Comparison of ENCODE assay signal across 8 cellular contexts in genomic region chr16:23453338-23454052, GRCh38. TPM values are rescaled to one million over a fixed set of nuclear protein-coding genes. Genes with fewer than 3 reads are reported as not detected.
DNase-seq lines count a peak whose midpoint lies in the region; ATAC-seq, FAIRE-seq and TF ChIP-seq lines count a peak whose summit lies in the region.

No MANE protein-coding gene starts in this region.

- H3K9me1 ChIP-seq in K562 (ENCODE audit: control insufficient read depth, insufficient read depth, low read length) = no peaks in the 10 kb centered on the region

- in situ Hi-C loops in K562 (cut with MboI) = no loop called here

- H3K36me3 Mint-ChIP-seq in activated naive CD4-positive, alpha-beta T cell treated with anti-CD3 and anti-CD28 coated beads, Interleukin-2, amount 50 U/mL, for 24 hours = no peaks in the 10 kb centered on the region
- peaks cover 1% of the 10 kb centered on the region for H3K36me3 Mint-ChIP-seq in memory B cell

- peak overlapping the region; percentile 95 for H3K4me2 ChIP-seq in K562 (ENCODE audit: insufficient read depth, low read length)

- H3K4me3 Mint-ChIP-seq in activated naive CD4-positive, alpha-beta T cell treated with anti-CD3 and anti-CD28 coated beads, Interleukin-2, amount 50 U/mL, for 24 hours = peak overlapping the region; percentile 94
- peak overlapping the region; percentile 97 for H3K4me3 Mint-ChIP-seq in memory B cell

- CTCF ChIA-PET in K562 (lab: Yijun Ruan, JAX; ENCODE audit: low intra/inter-chr PET ratio) = no interaction called here

- intact Hi-C loops in K562 (cut with micrococcal nuclease) = no loop called here
- intact Hi-C loops in vagina (cut with DNase I) = no loop called here

- peak overlapping the region; percentile 90 for H3K27ac Mint-ChIP-seq in activated naive CD4-positive, alpha-beta T cell treated with anti-CD3 and anti-CD28 coated beads, Interleukin-2, amount 50 U/mL, for 24 hours
- peak overlapping the region; percentile 83 for H3K27ac Mint-ChIP-seq in memory B cell

- POLR2A ChIA-PET in K562 (lab: Yijun Ruan, JAX) = interaction anchor here (1.1 to 2.0 kb wide), 5 partner anchors 11 to 104 kb away, joined by 3 to 8 read pairs (median 6); partner anchors contain the start of genes EARS2 and UBFD1

- no TSS peak for BruUV-seq in K562 (replicated peaks; lab: Mats Ljungman, UMichigan)

- H3K36me3 ChIP-seq in K562 (ENCODE audit: control insufficient read depth, insufficient read depth, low read length) = peaks cover 2% of the 10 kb centered on the region; the same call in 1 of the 3 replicates
- no peaks in the 10 kb centered on the region for H3K36me3 ChIP-seq in vagina

- H3K27me3 Mint-ChIP-seq in activated naive CD4-positive, alpha-beta T cell treated with anti-CD3 and anti-CD28 coated beads, Interleukin-2, amount 50 U/mL, for 24 hours = no peaks in the 10 kb centered on the region
- no peaks in the 10 kb centered on the region for H3K27me3 Mint-ChIP-seq in memory B cell

- H3K27me3 ChIP-seq in K562 (ENCODE audit: control insufficient read depth in 2 of 2, insufficient read depth in 2 of 2, low read length in 2 of 2) (no peaks in the 10 kb centered on the region), vagina (no peaks in the 10 kb centered on the region)

- H3K79me2 ChIP-seq in K562 (ENCODE audit: control insufficient read depth, insufficient read depth, low read length) = peaks cover 29% of the 10 kb centered on the region

- ATAC-seq in K562 (no peak; the same call in 2 of the 3 replicates), memory B cell (ENCODE audit: low read depth) (no peak), esophagus mucosa (no peak)

- TF ChIP-seq RAD21 in K562 (CRISPR knock-in tag; conservative IDR thresholded peaks at IDR 0.05 in 1 of 2, IDR thresholded peaks at IDR 0.05 in 1 of 2) = no peak

- H3K4me3 ChIP-seq in K562 = peak overlapping the region; percentile 80
- H3K4me3 ChIP-seq in vagina = peak overlapping the region; percentile 73 to 89

- TF ChIP-seq EP300 in K562 (IDR thresholded peaks at IDR 0.05; ENCODE audit: low read length) = no peak

- no peak for DNase-seq in activated naive CD4-positive, alpha-beta T cell treated with anti-CD3 and anti-CD28 coated beads, Interleukin-2, amount 50 U/mL, for 16 hours
- DNase-seq in K562 (ENCODE audit: extremely low read depth in 1 of 4, low spot score in 3 of 4) = no peak
- DNase-seq in memory B cell (ENCODE audit: low spot score in 2 of 2) = no peak
- no peak for DNase-seq in vagina (ENCODE audit: extremely low spot score in 2 of 2)
- no peak for DNase-seq in NCI-H2107 (lab: John Stamatoyannopoulos, UW)
- DNase-seq in amygdala (lab: John Stamatoyannopoulos, UW) = no peak

- H4K20me1 ChIP-seq in K562 (replicated peaks; ENCODE audit: control insufficient read depth, insufficient read depth, low read length) = no peaks in the 10 kb centered on the region

- WGBS in K562 (ENCODE audit: insufficient coverage, low coverage, missing lambda C conversion rate) = 41% methylated on average over 36 of the region's 37 CpGs

- H3K4me1 ChIP-seq in K562 (replicated peaks in 1 of 2; ENCODE audit: control insufficient read depth in 2 of 2, insufficient read depth in 2 of 2, low read length in 2 of 2) (peaks cover 12 to 17% of the 10 kb centered on the region in 2 experiments; a peak in 3 of 5 replicates), vagina (peaks cover 35% of the 10 kb centered on the region)

- H2AFZ ChIP-seq in K562 (ENCODE audit: low read depth, low read length) = peak overlapping the region; percentile 99

- H3K9me3 ChIP-seq in K562 (replicated peaks; ENCODE audit: control insufficient read depth, insufficient read depth, low read depth, low read length) = no peaks in the 10 kb centered on the region
- no peaks in the 10 kb centered on the region for H3K9me3 ChIP-seq in vagina

- no peaks in the 10 kb centered on the region for H3K9me3 Mint-ChIP-seq in activated naive CD4-positive, alpha-beta T cell treated with anti-CD3 and anti-CD28 coated beads, Interleukin-2, amount 50 U/mL, for 24 hours
- no peaks in the 10 kb centered on the region for H3K9me3 Mint-ChIP-seq in memory B cell

- peaks cover 39% of the 10 kb centered on the region for H3K4me1 Mint-ChIP-seq in activated naive CD4-positive, alpha-beta T cell treated with anti-CD3 and anti-CD28 coated beads, Interleukin-2, amount 50 U/mL, for 24 hours
- peaks cover 7% of the 10 kb centered on the region for H3K4me1 Mint-ChIP-seq in memory B cell

- peak overlapping the region; percentile 78 to 95; a peak in 3 of 4 replicates for H3K9ac ChIP-seq in K562 (ENCODE audit: insufficient read depth in 1 of 2, low read depth in 2 of 2, low read length in 2 of 2)

- FAIRE-seq in K562 (lab: Jason Lieb, UNC) = no peak

- no peak for TF ChIP-seq CTCF in K562 (IDR thresholded peaks at IDR 0.05 in 2 of 3, conservative IDR thresholded peaks at IDR 0.05 in 1 of 3; ENCODE audit: insufficient read depth in 2 of 3, low read depth in 1 of 3, low read length in 3 of 3)
- TF ChIP-seq CTCF in vagina (IDR thresholded peaks at IDR 0.05) = no peak

- H3K27ac ChIP-seq in K562 (ENCODE audit: extremely low read depth, low read depth, low read length) = peak overlapping the region; percentile 34; the same call in 1 of the 3 replicates
- peak overlapping the region; percentile 71 for H3K27ac ChIP-seq in vagina

- TF ChIP-seq POLR2A in K562 (conservative IDR thresholded peaks at IDR 0.05) (no peak), vagina (IDR thresholded peaks at IDR 0.05) (no peak)

TF ChIP-seq in K562, 482 proteins besides CTCF, POLR2A, EP300 and RAD21 (continues in another document):
- no peak for TF ChIP-seq BMI1 (IDR thresholded peaks at IDR 0.05; ENCODE audit: low read length)
- no peak for TF ChIP-seq E2F5 (CRISPR knock-in tag; IDR thresholded peaks at IDR 0.05)
- 0 out of 4 replicates have a peak, but pooled peaks of 1 of the 2 experiments have one; percentile 22 for TF ChIP-seq MLX (CRISPR knock-in tag; conservative IDR thresholded peaks at IDR 0.05)
- TF ChIP-seq GABPA (tag; conservative IDR thresholded peaks at IDR 0.05; ENCODE audit: low read depth) = peak; percentile 31
- no peak for TF ChIP-seq SMAD4 (CRISPR knock-in tag; conservative IDR thresholded peaks at IDR 0.05)

RNA-seq across cellular contexts. Expression of gene COG7, which starts 0.5 kb away (rescaled TPM):
- total RNA-seq in K562 (2011; cell fraction: chromatin; rRNA removed; ENCODE audit: low replicate concordance) = 130 and 148 TPM in 2 replicates
- 64.2 and 80.3 TPM in 2 replicates for total RNA-seq in K562 (2011; cell fraction: nucleolus; rRNA removed)
- 81.6 and 84.3 TPM in 2 replicates for total RNA-seq in K562 (2011; cell fraction: nucleoplasm; rRNA removed)
- total RNA-seq in K562 (2014; rRNA removed) (10.3 and 15.6 TPM in 2 replicates), K562 (2014; rRNA removed; fragmentation: Illumina TruSeq; extraction: Trizol) (10.1 and 12.6 TPM in 2 replicates), K562 (2015; rRNA removed; fragmentation: Illumina TruSeq; extraction: Trizol) (15.1 and 17.4 TPM in 2 replicates), K562 (2021) (15.7 and 16.0 TPM in 2 replicates), vagina (21.4 TPM), esophagus mucosa (14.8 TPM)
- polyA plus RNA-seq in K562 (2011; rRNA removed) (17.4 and 33.4 TPM in 2 replicates), K562 (2014; fragmentation: Illumina TruSeq; extraction: Trizol) (17.6 and 18.9 TPM in 2 replicates), K562 (2014; fragmentation: Nextera tagmentation; extraction: Ambion mirVana) (1 to 10 TPM; 3.8 to 7.6 TPM), K562 (2014; rRNA removed) (13.4 and 16.6 TPM in 2 replicates)
- polyA plus RNA-seq in K562 (2011; cell fraction: cytosol; rRNA removed) = 39.4 and 44.8 TPM in 2 replicates
- polyA plus RNA-seq in K562 (2011; cell fraction: nucleus; rRNA removed) = 62.0 and 68.1 TPM in 2 replicates
- polyA plus RNA-seq in K562 (2012) = 12.1 and 16.8 TPM in 2 replicates
- polyA minus RNA-seq in K562 (2011; rRNA and poly(A)+ RNA removed) = 28.9 and 31.1 TPM in 2 replicates
- 13.2 and 19.2 TPM in 2 replicates for polyA minus RNA-seq in K562 (2011; cell fraction: cytosol; rRNA and poly(A)+ RNA removed)
- 18.8 and 25.3 TPM in 2 replicates for polyA minus RNA-seq in K562 (2011; cell fraction: nucleus; rRNA and poly(A)+ RNA removed)

RNA-seq across cellular contexts. Expression of gene GGA2, which starts 56.8 kb away (rescaled TPM):
- total RNA-seq in K562 (2011; cell fraction: chromatin; rRNA removed; ENCODE audit: low replicate concordance) = 367 and 371 TPM in 2 replicates
- 182 and 192 TPM in 2 replicates for total RNA-seq in K562 (2011; cell fraction: nucleolus; rRNA removed)
- total RNA-seq in K562 (2011; cell fraction: nucleoplasm; rRNA removed) = 271 and 359 TPM in 2 replicates
- total RNA-seq in K562 (2014; rRNA removed) (53.3 and 66.3 TPM in 2 replicates), K562 (2014; rRNA removed; fragmentation: Illumina TruSeq; extraction: Trizol) (64.5 and 78.7 TPM in 2 replicates), K562 (2015; rRNA removed; fragmentation: Illumina TruSeq; extraction: Trizol) (53.6 and 63.0 TPM in 2 replicates), K562 (2021) (88.9 and 93.1 TPM in 2 replicates), vagina (39.0 TPM), esophagus mucosa (24.6 TPM)
- polyA plus RNA-seq in K562 (2011; rRNA removed) (97.5 and 110 TPM in 2 replicates), K562 (2014; fragmentation: Illumina TruSeq; extraction: Trizol) (99.9 and 133 TPM in 2 replicates), K562 (2014; fragmentation: Nextera tagmentation; extraction: Ambion mirVana) (10 to 100 TPM; 11.9 to 15.7 TPM), K562 (2014; rRNA removed) (74.6 and 78.4 TPM in 2 replicates)
- 43.4 and 61.3 TPM in 2 replicates for polyA plus RNA-seq in K562 (2011; cell fraction: cytosol; rRNA removed)
- polyA plus RNA-seq in K562 (2011; cell fraction: nucleus; rRNA removed) = 220 and 244 TPM in 2 replicates
- polyA plus RNA-seq in K562 (2012) = 54.5 and 77.0 TPM in 2 replicates
- polyA minus RNA-seq in K562 (2011; rRNA and poly(A)+ RNA removed) = 87.4 and 89.5 TPM in 2 replicates
- 36.8 and 46.2 TPM in 2 replicates for polyA minus RNA-seq in K562 (2011; cell fraction: cytosol; rRNA and poly(A)+ RNA removed)
- polyA minus RNA-seq in K562 (2011; cell fraction: nucleus; rRNA and poly(A)+ RNA removed) = 56.7 and 77.6 TPM in 2 replicates
